In the genomic region with DNA sequence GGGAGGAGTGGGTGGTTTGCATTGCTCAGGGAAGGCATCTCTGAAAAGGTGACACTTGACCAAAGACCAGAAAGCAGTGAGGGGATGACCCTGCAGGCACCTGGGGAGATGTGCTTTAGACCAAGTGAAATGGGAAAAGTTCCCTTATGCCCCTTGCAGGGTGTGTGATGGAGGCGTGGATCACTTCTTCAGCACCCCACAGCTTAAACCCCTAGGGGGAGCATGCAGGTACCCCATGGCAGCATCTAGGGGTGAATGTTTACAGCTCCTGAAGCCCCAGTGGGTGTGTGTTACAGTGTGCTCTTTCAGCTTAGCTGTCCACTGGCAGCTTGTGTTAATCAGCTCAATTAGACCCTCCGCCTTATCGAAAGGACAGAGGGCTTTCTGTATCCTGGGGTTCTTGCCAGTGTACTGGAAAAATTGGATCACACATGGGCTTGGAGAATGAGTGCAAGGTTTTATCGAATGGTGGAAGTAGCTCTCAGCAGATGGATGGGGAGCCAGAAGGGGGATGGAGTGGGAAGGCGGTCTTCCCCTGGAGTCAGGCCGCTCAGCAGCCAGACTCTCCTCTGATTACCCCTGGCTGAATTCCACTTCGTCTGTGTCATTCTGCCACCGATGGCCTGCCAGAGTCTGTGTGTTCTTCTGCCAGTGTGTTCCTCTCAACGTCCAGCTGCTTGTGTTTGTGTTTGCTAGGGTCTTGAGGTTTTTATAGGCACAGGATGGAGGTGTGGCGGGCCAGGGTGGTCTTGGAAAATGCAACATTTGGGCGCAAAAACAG, we compare ENCODE assay signal across 23 cellular contexts. TPM values are rescaled to one million over a fixed set of nuclear protein-coding genes. Genes with fewer than 3 reads are reported as not detected.
DNase-seq lines count a peak whose midpoint lies in the region; ATAC-seq, FAIRE-seq and TF ChIP-seq lines count a peak whose summit lies in the region.
"Had no signal": no experiment of that assay in that cellular context is flagged by ENCODE, and none has a peak within 500 bp of the region (broad histone marks: within the 10 kb centered on the region; RNA-seq: fewer than 3 reads in every experiment).

No MANE protein-coding gene starts in this region.

- H2AK5ac ChIP-seq in H1 (ENCODE audit: low read depth, low read length) (no peak overlapping the region), neuronal stem cell (ENCODE audit: low read depth, low read length) (no peak overlapping the region)

- peaks cover 0 to 2% of the 10 kb centered on the region in 2 experiments for H4K20me1 ChIP-seq in H1 (replicated peaks in 1 of 2; ENCODE audit: control insufficient read depth in 1 of 2, insufficient read depth in 2 of 2, low read length in 2 of 2)

- no peaks in the 10 kb centered on the region; a peak in 1 of 4 replicates for H3K9me3 ChIP-seq in H1 (ENCODE audit: insufficient read depth in 2 of 2, low read depth in 1 of 2, low read length in 1 of 2)
- no peaks in the 10 kb centered on the region for H3K9me3 ChIP-seq in liver (ENCODE audit: control insufficient read depth in 4 of 4, low read length in 3 of 4)
- peaks cover 0 to 3% of the 10 kb centered on the region in 2 donors for H3K9me3 ChIP-seq in neuronal stem cell (replicated peaks in 1 of 2; ENCODE audit: control insufficient read depth in 2 of 2, insufficient read depth in 1 of 2, low read depth in 1 of 2, low read length in 2 of 2)
- H3K9me3 ChIP-seq: HAP-1, ovary, SJSA1 had no signal

- H2BK120ac ChIP-seq in H1 (replicated peaks; ENCODE audit: low read depth, low read length) (no peak overlapping the region), neuronal stem cell (ENCODE audit: low read depth, low read length) (no peak overlapping the region)

- POLR2A ChIA-PET in H1 (lab: Charles Lee; ENCODE audit: partially characterized antibody), result interaction anchor here (0.5 kb wide), 1 partner anchor 166 kb away, joined by 3 read pairs; no protein-coding TSS in a partner anchor

- ATAC-seq in HG02763 (IDR thresholded peaks at IDR 0.05; ENCODE audit: unreplicated experiment), result no peak
- no peak for ATAC-seq in GM21390 (IDR thresholded peaks at IDR 0.05; ENCODE audit: unreplicated experiment)
- ATAC-seq: naive thymus-derived CD4-positive, alpha-beta T cell; stimulated activated naive CD8-positive, alpha-beta T cell treated with anti-CD3 and anti-CD28 coated beads, Interleukin-15, amount 100 ng/mL, for 72 hours had no signal

- H3K27me3 ChIP-seq in GM06990 (replicated peaks; ENCODE audit: control insufficient read depth, insufficient read depth, low read length) (no peaks in the 10 kb centered on the region), H1 (replicated peaks in 1 of 4; ENCODE audit: control insufficient read depth in 3 of 4, extremely low read depth in 1 of 4, insufficient read depth in 3 of 4, low read length in 3 of 4) (no peaks in the 10 kb centered on the region), liver (ENCODE audit: control insufficient read depth in 4 of 4, insufficient read depth in 4 of 4, low read length in 3 of 4) (no peaks in the 10 kb centered on the region), neuronal stem cell (ENCODE audit: control insufficient read depth in 3 of 3, insufficient read depth in 3 of 3, low read depth in 1 of 3, low read length in 3 of 3) (peaks cover 0 to 3% (median 0%) of the 10 kb centered on the region in 3 experiments)
- H3K27me3 ChIP-seq: ovary, SJSA1, tibial nerve had no signal

- no peak overlapping the region for H2BK15ac ChIP-seq in H1 (ENCODE audit: low read length)
- H2BK15ac ChIP-seq in neuronal stem cell (ENCODE audit: low read length), result no peak overlapping the region

- H3K4me2 ChIP-seq in H1 (ENCODE audit: insufficient read depth in 1 of 2, low read depth in 2 of 2, low read length in 2 of 2) (no peak overlapping the region), neuronal stem cell (ENCODE audit: insufficient read depth, low read length, poor library complexity, severe bottlenecking) (no peak overlapping the region)
- H3K4me2 ChIP-seq: smooth muscle cell had no signal

- no peak overlapping the region for H2BK5ac ChIP-seq in H1 (ENCODE audit: low read depth, low read length)
- no peak overlapping the region for H2BK5ac ChIP-seq in neuronal stem cell (ENCODE audit: low read length)

- H3K4me3 ChIP-seq in GM06990 (replicated peaks; ENCODE audit: low read depth, low read length) (no peak overlapping the region), H1 (ENCODE audit: extremely low read depth in 1 of 4, insufficient read depth in 2 of 4, low read depth in 3 of 4, low read length in 4 of 4) (no peak overlapping the region), liver (ENCODE audit: low read depth in 1 of 3, low read length in 3 of 3) (no peak overlapping the region), neuronal stem cell (ENCODE audit: low read length in 2 of 2) (peak overlapping the region in 1 of 2 donors; percentile 32)
- H3K4me3 ChIP-seq: HAP-1, ovary, SJSA1, smooth muscle cell, tibial nerve had no signal

- no peak overlapping the region for H4K5ac ChIP-seq in H1 (ENCODE audit: insufficient read length, low read depth, low read length)

- peaks cover 3% of the 10 kb centered on the region; the same call in 1 of the 2 replicates for H3K23me2 ChIP-seq in H1 (ENCODE audit: low read depth, low read length)

- H3K18ac ChIP-seq in H1 (ENCODE audit: extremely low read depth, low read length) (no peak overlapping the region), neuronal stem cell (ENCODE audit: low read length) (no peak overlapping the region)

- no peaks in the 10 kb centered on the region for H3K4me1 ChIP-seq in H1 (replicated peaks in 1 of 4; ENCODE audit: control insufficient read depth in 3 of 4, insufficient read depth in 4 of 4, low read length in 3 of 4)
- peaks cover 10 to 91% (median 61%) of the 10 kb centered on the region in 4 donors for H3K4me1 ChIP-seq in liver (ENCODE audit: control insufficient read depth in 4 of 4, insufficient read depth in 4 of 4, low read length in 3 of 4)
- H3K4me1 ChIP-seq in neuronal stem cell (ENCODE audit: control insufficient read depth in 2 of 2, insufficient read depth in 1 of 2, low read depth in 1 of 2, low read length in 2 of 2), result no peaks in the 10 kb centered on the region
- H3K4me1 ChIP-seq: HAP-1, tibial nerve had no signal

- H4K8ac ChIP-seq in H1 (ENCODE audit: extremely low read depth, insufficient read depth, low read length) (no peak overlapping the region), neuronal stem cell (ENCODE audit: low read depth, low read length) (no peak overlapping the region)

- TF ChIP-seq POLR2A in H1 (IDR thresholded peaks at IDR 0.05; ENCODE audit: control extremely low read depth in 1 of 2, low read depth in 2 of 2, low read length in 2 of 2), result no peak

- no peak overlapping the region for H3K14ac ChIP-seq in H1 (ENCODE audit: insufficient read length)
- H3K14ac ChIP-seq in neuronal stem cell (ENCODE audit: low read length), result no peak overlapping the region

- H3K36me3 ChIP-seq in GM06990 (ENCODE audit: control insufficient read depth, insufficient read depth, low read length) (no peaks in the 10 kb centered on the region), H1 (ENCODE audit: control insufficient read depth in 2 of 4, insufficient read depth in 4 of 4, low read length in 3 of 4) (no peaks in the 10 kb centered on the region), liver (ENCODE audit: control insufficient read depth in 4 of 4, insufficient read depth in 3 of 4, low read depth in 1 of 4, low read length in 3 of 4) (peaks cover 0 to 11% (median 0%) of the 10 kb centered on the region in 4 donors), neuronal stem cell (replicated peaks in 1 of 2; ENCODE audit: control insufficient read depth in 2 of 2, insufficient read depth in 2 of 2, low read length in 2 of 2) (no peaks in the 10 kb centered on the region)
- H3K36me3 ChIP-seq: HAP-1, ovary, SJSA1 had no signal

- no peak for FAIRE-seq in H1 (lab: Jason Lieb, UNC)

- no peak overlapping the region for H2BK20ac ChIP-seq in H1 (ENCODE audit: low read length)

- H2AFZ ChIP-seq in H1 (ENCODE audit: low read length) (no peak overlapping the region), neuronal stem cell (ENCODE audit: low read length) (no peak overlapping the region)

- H4K91ac ChIP-seq in H1 (replicated peaks; ENCODE audit: insufficient read length, low read length), result no peak overlapping the region
- H4K91ac ChIP-seq in neuronal stem cell (ENCODE audit: low read depth, low read length, poor library complexity), result no peak overlapping the region

- DNase-seq in GM06990 (ENCODE audit: extremely low read depth, insufficient read length) (no peak), NCI-H446 (lab: John Stamatoyannopoulos, UW) (peak; percentile 33 to 79), H1 (ENCODE audit: low read depth in 1 of 2, low spot score in 2 of 2) (no peak), neuronal stem cell (ENCODE audit: low spot score) (no peak), NCI-H345 treated with DMSO at 0.1 percent for 48 hours (lab: John Stamatoyannopoulos, UW; ENCODE audit: unreplicated experiment) (no peak)
- DNase-seq: activated CD4-positive, alpha-beta T cell treated with anti-CD3 and anti-CD28 coated beads, Interleukin-2, amount 50 U/mL, for 4 hours; activated CD8-positive, alpha-beta memory T cell treated with anti-CD3 and anti-CD28 coated beads, Interleukin-2, amount 50 U/mL, for 48 hours; CD4-positive, CD25-positive, alpha-beta regulatory T cell; DMS153; hippocampal formation; mammary epithelial cell; naive thymus-derived CD4-positive, alpha-beta T cell; ovary; stimulated activated CD4-positive, alpha-beta T cell treated with anti-CD3 and anti-CD28 coated beads, Interleukin-4, amount 100 ng/mL, for 24 hours; stimulated activated naive CD8-positive, alpha-beta T cell treated with anti-CD3 and anti-CD28 coated beads, Interleukin-15, amount 100 ng/mL, for 72 hours had no signal

- H3K79me1 ChIP-seq in H1 (ENCODE audit: low read depth, low read length) (no peaks in the 10 kb centered on the region), neuronal stem cell (ENCODE audit: low read depth, low read length) (no peaks in the 10 kb centered on the region)

- no peaks in the 10 kb centered on the region for H3K79me2 ChIP-seq in H1 (ENCODE audit: control insufficient read depth in 1 of 2, insufficient read depth in 2 of 2, low read length in 2 of 2)

- H3K9ac ChIP-seq in H1 (replicated peaks in 1 of 4; ENCODE audit: extremely low read depth in 1 of 4, low read depth in 3 of 4, low read length in 3 of 4) (no peak overlapping the region), liver (ENCODE audit: low read depth in 1 of 2, low read length in 2 of 2) (peak overlapping the region; percentile 64 to 66), neuronal stem cell (ENCODE audit: low read depth, low read length, poor library complexity) (no peak overlapping the region)

- TF ChIP-seq EP300 in H1 (IDR thresholded peaks at IDR 0.05; ENCODE audit: borderline replicate concordance in 1 of 2, low read depth in 2 of 2, low read length in 2 of 2), result no peak

- 90% methylated on average over 11 of the region's 11 CpGs; no CpG with 5 or more reads in 1 of the 2 experiments for WGBS in H1 (ENCODE audit: extremely low coverage in 1 of 2, insufficient coverage in 1 of 2, insufficient read length in 1 of 2, insufficient replicate concordance in 2 of 2, low coverage in 1 of 2, low lambda C conversion rate in 2 of 2, missing lambda C conversion rate in 1 of 2), 2 experiments
- WGBS in liver, result 43% methylated on average over 11 of the region's 11 CpGs
- no CpG with 5 or more reads among the region's 11 CpGs for WGBS in neuronal stem cell (ENCODE audit: extremely low coverage in 2 of 2, insufficient read length in 2 of 2, insufficient replicate concordance in 1 of 2), 2 donors

- TF ChIP-seq RAD21 in H1 (IDR thresholded peaks at IDR 0.05 in 1 of 2, conservative IDR thresholded peaks at IDR 0.05 in 1 of 2; ENCODE audit: low read depth in 2 of 2, low read length in 2 of 2) (no peak), liver (IDR thresholded peaks at IDR 0.05) (peak in 1 of 2 donors; percentile 43)

- TF ChIP-seq CTCF in GM06990 (IDR thresholded peaks at IDR 0.05; ENCODE audit: insufficient read depth, low read length, poor library complexity, severe bottlenecking) (peak; percentile 25), H1 (IDR thresholded peaks at IDR 0.05; ENCODE audit: control extremely low read depth in 1 of 3, insufficient read depth in 1 of 3, low read depth in 1 of 3, low read length in 3 of 3) (peak in 2 of 3 experiments; percentile 2 to 7; a peak in 2 of 4 replicates), liver (IDR thresholded peaks at IDR 0.05; ENCODE audit: low read depth, low read length, missing input control) (no peak)

- H2BK12ac ChIP-seq in H1 (ENCODE audit: low read depth, low read length) (no peak overlapping the region), neuronal stem cell (ENCODE audit: low read length) (no peak overlapping the region)

- CTCF ChIA-PET in H1 (lab: Charles Lee; ENCODE audit: partially characterized antibody), result interaction anchor here (0.7 to 3.1 kb wide), 13 partner anchors 9 to 539 kb away, joined by 3 to 11 read pairs (median 4); no protein-coding TSS in a partner anchor

- H3K23ac ChIP-seq in H1 (ENCODE audit: insufficient read length), result no peak overlapping the region
- no peak overlapping the region for H3K23ac ChIP-seq in neuronal stem cell (ENCODE audit: low read depth, low read length, poor library complexity)

- H3K27ac ChIP-seq in H1 (ENCODE audit: low read depth, low read length) (no peak overlapping the region), liver (ENCODE audit: low read depth in 1 of 2, low read length in 2 of 2) (peak overlapping the region; percentile 78 to 91), neuronal stem cell (replicated peaks; ENCODE audit: low read length) (no peak overlapping the region)
- H3K27ac ChIP-seq: ovary, SJSA1, tibial nerve had no signal

- H3K56ac ChIP-seq in H1 (replicated peaks; ENCODE audit: insufficient read length, low read depth, low read length), result no peak overlapping the region

- H3K4ac ChIP-seq in H1 (replicated peaks; ENCODE audit: insufficient read length, low read depth, low read length), result no peak overlapping the region
- H3K4ac ChIP-seq in neuronal stem cell (ENCODE audit: low read length), result no peak overlapping the region

RNA-seq across cellular contexts. Expression of gene BHMT2, which starts 6.3 kb away (rescaled TPM):
- not detected in 2 replicates for total RNA-seq in H1 (2021; fragmentation: NEBNext Ultra II Directional; extraction: Animal tissue kit (Norgen Biotek cat#: 25700))
- polyA plus RNA-seq in H1 (2011; rRNA removed) (0.11 TPM in 1 of 2 replicates, not detected in the other), liver (100 to 1,000 TPM; 216 to 326 TPM)
- polyA plus RNA-seq in H1 (2011; cell fraction: cytosol; rRNA removed), result 0.26 TPM
- not detected for polyA plus RNA-seq in H1 (2011; cell fraction: nucleus; rRNA removed)
- polyA plus RNA-seq in H1 (2012, experiment 1 of 2), result 0.40 to 0.44 TPM in 2 of 4 replicates, not detected in the others
- not detected for polyA plus RNA-seq in H1 (2012, experiment 2 of 2)
- polyA plus RNA-seq in H1 (2013, experiment 1 of 2), result not detected
- not detected for polyA plus RNA-seq in H1 (2013, experiment 2 of 2)
- polyA minus RNA-seq in H1 (2011; rRNA and poly(A)+ RNA removed), result 0.17 TPM in 1 of 2 replicates, not detected in the other
- polyA minus RNA-seq in H1 (2011; cell fraction: cytosol; rRNA and poly(A)+ RNA removed), result not detected
- polyA minus RNA-seq in H1 (2011; cell fraction: nucleus; rRNA and poly(A)+ RNA removed), result not detected
- total RNA-seq in liver, result 100 to 1,000 TPM in 1 of 2 donors, 10 to 100 TPM in 1; 62.3 to 374 TPM
- not detected for polyA plus RNA-seq in neuronal stem cell (2013, experiment 1 of 2)
- not detected for polyA plus RNA-seq in neuronal stem cell (2013, experiment 2 of 2)
- total RNA-seq: CD4-positive, CD25-positive, alpha-beta regulatory T cell; naive thymus-derived CD4-positive, alpha-beta T cell; SJSA1; smooth muscle cell had no signal
- polyA plus RNA-seq: CD4-positive, CD25-positive, alpha-beta regulatory T cell; naive thymus-derived CD4-positive, alpha-beta T cell; smooth muscle cell had no signal

RNA-seq across cellular contexts. Expression of gene DMGDH, which starts 6.4 kb away (rescaled TPM):
- total RNA-seq in H1 (2021; fragmentation: NEBNext Ultra II Directional; extraction: Animal tissue kit (Norgen Biotek cat#: 25700)), result 1.1 TPM in 1 of 2 replicates, not detected in the other
- polyA plus RNA-seq in H1 (2011; rRNA removed), result 0.15 and 0.31 TPM in 2 replicates
- polyA plus RNA-seq in H1 (2011; cell fraction: cytosol; rRNA removed), result 0.26 TPM
- 0.07 TPM for polyA plus RNA-seq in H1 (2011; cell fraction: nucleus; rRNA removed)
- 0.46 TPM in 1 of 4 replicates, not detected in the others for polyA plus RNA-seq in H1 (2012, experiment 1 of 2)
- not detected for polyA plus RNA-seq in H1 (2012, experiment 2 of 2)
- not detected for polyA plus RNA-seq in H1 (2013, experiment 1 of 2)
- not detected for polyA plus RNA-seq in H1 (2013, experiment 2 of 2)
- 0.44 and 1.6 TPM in 2 replicates for polyA minus RNA-seq in H1 (2011; rRNA and poly(A)+ RNA removed)
- not detected for polyA minus RNA-seq in H1 (2011; cell fraction: cytosol; rRNA and poly(A)+ RNA removed)
- 2.8 TPM for polyA minus RNA-seq in H1 (2011; cell fraction: nucleus; rRNA and poly(A)+ RNA removed)
- 100 to 1,000 TPM in 1 of 2 donors, 10 to 100 TPM in 1; 28.9 to 130 TPM for total RNA-seq in liver
- polyA plus RNA-seq in liver, result 10 to 100 TPM; 39.4 to 57.6 TPM
- polyA plus RNA-seq in neuronal stem cell (2013, experiment 1 of 2), result 0.85 TPM
- polyA plus RNA-seq in neuronal stem cell (2013, experiment 2 of 2), result 1.0 TPM
- total RNA-seq: SJSA1, smooth muscle cell had no signal
- polyA plus RNA-seq: mammary epithelial cell had no signal

RNA-seq across cellular contexts. Expression of gene BHMT, which starts 35.8 kb away (rescaled TPM):
- total RNA-seq in H1 (2021; fragmentation: NEBNext Ultra II Directional; extraction: Animal tissue kit (Norgen Biotek cat#: 25700)), result 1.6 and 1.7 TPM in 2 replicates
- polyA plus RNA-seq in H1 (2011; rRNA removed), result 0.54 and 1.1 TPM in 2 replicates
- polyA plus RNA-seq in H1 (2011; cell fraction: cytosol; rRNA removed), result 0.85 TPM
- 1.1 TPM for polyA plus RNA-seq in H1 (2011; cell fraction: nucleus; rRNA removed)
- 1.0 to 2.4 TPM (median 2.1 TPM) in 4 replicates for polyA plus RNA-seq in H1 (2012, experiment 1 of 2)
- 0.08 TPM for polyA plus RNA-seq in H1 (2012, experiment 2 of 2)
- 0.97 TPM for polyA plus RNA-seq in H1 (2013, experiment 1 of 2)
- polyA plus RNA-seq in H1 (2013, experiment 2 of 2), result 1.0 TPM
- 0.22 and 1.5 TPM in 2 replicates for polyA minus RNA-seq in H1 (2011; rRNA and poly(A)+ RNA removed)
- 1.8 TPM for polyA minus RNA-seq in H1 (2011; cell fraction: cytosol; rRNA and poly(A)+ RNA removed)
- polyA minus RNA-seq in H1 (2011; cell fraction: nucleus; rRNA and poly(A)+ RNA removed), result 2.1 TPM
- 100 to 1,000 TPM in 1 of 2 donors, 10 to 100 TPM in 1; 27.7 to 144 TPM for total RNA-seq in liver
- 100 to 1,000 TPM in 1 of 2 donors, 10 to 100 TPM in 1; 88.3 to 197 TPM for polyA plus RNA-seq in liver
- 0.53 TPM for polyA plus RNA-seq in neuronal stem cell (2013, experiment 1 of 2)
- polyA plus RNA-seq in neuronal stem cell (2013, experiment 2 of 2), result 0.50 TPM
- total RNA-seq: CD4-positive, CD25-positive, alpha-beta regulatory T cell; LHCN-M2; mammary epithelial cell; naive thymus-derived CD4-positive, alpha-beta T cell; SJSA1; smooth muscle cell had no signal
- polyA plus RNA-seq: CD4-positive, CD25-positive, alpha-beta regulatory T cell; mammary epithelial cell; naive thymus-derived CD4-positive, alpha-beta T cell; smooth muscle cell had no signal

Comparison
In these comparisons a context has a peak if more than half of its experiments do, and no peak if none do; other contexts are left out.
1. DNase-seq: peak in NCI-H446 (2 of 2); none in GM06990 (single experiment), H1 (0 of 2), neuronal stem cell (single experiment) and NCI-H345 treated with DMSO at 0.1 percent for 48 hours (single experiment).
2. H3K27ac ChIP-seq: peak in liver (2 of 2); none in H1 (single experiment) and neuronal stem cell (single experiment).
3. H3K9ac ChIP-seq: peak in liver (2 of 2); none in H1 (0 of 4) and neuronal stem cell (single experiment).
4. RNA of gene BHMT2, which starts 6.3 kb away (total RNA-seq): 62.3 to 374 TPM in liver; not detected in H1; every median in the first group is over 10 times any median in the second.
5. RNA of gene DMGDH, which starts 6.4 kb away (total RNA-seq): 28.9 to 130 TPM in liver; 1.1 TPM in H1; every median in the first group is over 10 times any median in the second.
6. RNA of gene BHMT, which starts 35.8 kb away (total RNA-seq): 27.7 to 144 TPM in liver; 1.6 to 1.7 TPM in H1; every median in the first group is over 10 times any median in the second.